Comparison of ENCODE assay signal across 7 cellular contexts in the genomic region with DNA sequence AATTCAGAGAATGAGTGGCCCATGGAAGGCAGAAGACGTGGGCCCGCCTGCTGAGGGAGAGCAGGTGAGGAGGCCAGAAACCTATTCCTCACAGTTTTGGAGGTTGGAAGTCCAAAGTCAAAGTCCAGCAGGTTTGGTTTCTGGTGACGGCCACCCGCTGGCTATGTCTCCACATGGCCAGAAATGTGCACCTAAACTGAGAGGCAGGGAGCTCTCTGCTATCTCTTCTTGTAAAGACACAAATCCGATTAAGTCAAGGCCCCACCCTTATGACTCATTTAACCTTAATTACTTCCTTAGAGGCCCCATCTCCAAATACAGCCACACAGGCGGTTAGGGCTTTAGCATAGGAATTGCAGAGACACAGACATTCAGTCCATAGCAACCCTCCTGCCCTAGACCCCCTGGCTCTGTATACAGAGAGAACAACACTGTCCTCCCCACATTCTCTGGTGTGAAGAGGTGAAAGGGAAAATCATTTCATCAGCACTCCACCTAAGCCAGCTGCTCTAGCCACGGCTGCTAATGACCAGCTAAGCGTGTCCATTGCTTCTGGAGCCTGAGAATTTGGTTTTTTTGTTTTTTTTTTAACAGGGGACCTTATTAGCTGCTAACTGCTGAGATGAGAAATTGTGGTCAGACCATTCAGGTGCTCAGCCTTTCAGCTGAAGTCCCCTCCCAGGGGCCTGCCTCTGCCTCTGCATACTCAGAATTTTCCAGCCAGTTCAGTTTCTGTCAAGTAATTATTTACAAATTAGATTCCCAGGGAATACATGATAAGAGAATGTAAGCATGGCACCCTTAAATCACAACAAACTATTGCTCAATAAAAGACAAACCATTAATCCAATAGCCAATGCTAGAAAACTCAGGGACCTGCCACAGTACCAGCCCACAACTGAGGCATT.
DNase-seq lines count a peak whose midpoint lies in the region; ATAC-seq lines count a peak whose summit lies in the region.

No MANE protein-coding gene starts in this region.

- WGBS in aorta, 2 donors: 90 to 95% methylated on average over 8 of the region's 8 CpGs

- DNase-seq in NCI-H524 (lab: John Stamatoyannopoulos, UW): peak; percentile 62 to 88
- DNase-seq in central memory CD4-positive, alpha-beta T cell: peak; percentile 13
- no peak for DNase-seq in aorta
- no peak for DNase-seq in NCI-H1694 treated with DMSO at 0.1 percent for 48 hours (lab: John Stamatoyannopoulos, UW)
- DNase-seq in amniotic stem cell (lab: John Stamatoyannopoulos, UW): no peak

- no peaks in the 10 kb centered on the region for H3K4me1 ChIP-seq in aorta (ENCODE audit: control insufficient read depth in 1 of 2, insufficient read depth in 2 of 2, low read length in 2 of 2)

- no peaks in the 10 kb centered on the region for H3K9me3 ChIP-seq in aorta (ENCODE audit: control insufficient read depth, low read length)

- intact Hi-C loops in aorta (cut with DNase I): no loop called here

- peak; percentile 87 for ATAC-seq in GM18907 (IDR thresholded peaks at IDR 0.05; ENCODE audit: unreplicated experiment)
- peak; percentile 89 for ATAC-seq in HG02840 (IDR thresholded peaks at IDR 0.05; ENCODE audit: low FRiP score, unreplicated experiment)
- ATAC-seq in aorta (ENCODE audit: low FRiP score): no peak

- no peak overlapping the region for H3K27ac ChIP-seq in aorta (ENCODE audit: low read depth in 1 of 2, low read length in 2 of 2)

- H3K27me3 ChIP-seq in aorta (ENCODE audit: control insufficient read depth in 1 of 2, insufficient read depth in 2 of 2, low read length in 1 of 2): no peaks in the 10 kb centered on the region

- no peak overlapping the region for H3K4me3 ChIP-seq in aorta (ENCODE audit: low read length in 2 of 2)

- no peaks in the 10 kb centered on the region for H3K36me3 ChIP-seq in aorta (ENCODE audit: control insufficient read depth in 1 of 2, insufficient read depth in 2 of 2, low read length in 1 of 2)

Comparison
In these comparisons a context has a peak if more than half of its experiments do, and no peak if none do; other contexts are left out.
1. DNase-seq: peak in NCI-H524 (2 of 2) and central memory CD4-positive, alpha-beta T cell (single experiment); none in aorta (0 of 2), NCI-H1694 treated with DMSO at 0.1 percent for 48 hours (single experiment) and amniotic stem cell (single experiment).